In the genomic region with DNA sequence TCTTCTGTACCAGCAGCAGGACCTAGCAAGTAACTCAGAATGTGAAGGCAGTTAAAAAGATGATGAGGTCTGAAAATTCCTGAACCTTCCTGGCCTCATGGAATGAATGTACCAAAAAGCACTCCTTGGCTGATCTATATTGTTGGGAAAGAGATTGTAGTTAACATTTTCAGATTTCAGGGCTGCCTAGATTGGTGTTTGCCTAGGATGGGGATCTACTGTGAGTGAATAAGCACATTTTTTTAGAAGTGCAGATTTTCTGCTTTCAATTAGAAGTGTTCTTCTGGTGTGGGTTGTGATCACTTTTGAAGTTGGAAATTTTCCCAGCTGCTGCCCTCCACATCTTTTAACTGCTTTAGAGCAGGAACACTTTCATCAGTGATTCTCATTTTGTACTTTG, we compare ENCODE assay signal across 15 cellular contexts. TPM values are rescaled to one million over a fixed set of nuclear protein-coding genes. Genes with fewer than 3 reads are reported as not detected.
A peak's percentile ranks its signal among the peaks of the same experiment; 100 is the strongest.
DNase-seq lines count a peak whose midpoint lies in the region; ATAC-seq and TF ChIP-seq lines count a peak whose summit lies in the region.
"Had no signal": no experiment of that assay in that cellular context is flagged by ENCODE, and none has a peak within 500 bp of the region (broad histone marks: within the 10 kb centered on the region; RNA-seq: fewer than 3 reads in every experiment).

No MANE protein-coding gene starts in this region.

- H3K36me3 Mint-ChIP-seq in CD4-positive, alpha-beta T cell (ENCODE audit: low read depth): peaks cover 89% of the 10 kb centered on the region
- H3K36me3 Mint-ChIP-seq in chondrocyte (ENCODE audit: low read depth): peaks cover 7% of the 10 kb centered on the region
- H3K36me3 Mint-ChIP-seq in osteocyte (ENCODE audit: unreplicated experiment): peaks cover 40% of the 10 kb centered on the region

- peaks cover 22% of the 10 kb centered on the region for H3F3A ChIP-seq in MM.1S (ENCODE audit: insufficient read depth, low read length)

- H3K27me3 Mint-ChIP-seq in CD4-positive, alpha-beta T cell: no peaks in the 10 kb centered on the region
- H3K27me3 Mint-ChIP-seq in chondrocyte (ENCODE audit: low read depth): no peaks in the 10 kb centered on the region
- no peaks in the 10 kb centered on the region for H3K27me3 Mint-ChIP-seq in osteocyte (ENCODE audit: unreplicated experiment)

- intact Hi-C loops in CD4-positive, alpha-beta T cell (cut with DNase I, micrococcal nuclease): loop anchor here (10.0 kb wide), 2 partner anchors 630 to 1460 kb away; a partner anchor contains a TSS
- intact Hi-C loops in mucosa of descending colon (cut with DNase I, micrococcal nuclease): no loop called here

- ATAC-seq in CD4-positive, alpha-beta T cell (ENCODE audit: poor library complexity): no peak
- ATAC-seq in mucosa of descending colon: no peak
- ATAC-seq: left lung, sciatic nerve had no signal

- no peaks in the 10 kb centered on the region for H3K9me3 ChIP-seq in CD4-positive, alpha-beta T cell (ENCODE audit: control insufficient read depth, low read length)
- H3K9me3 ChIP-seq in MM.1S (replicated peaks; ENCODE audit: insufficient read depth, low read length) (no peaks in the 10 kb centered on the region), mucosa of descending colon (no peaks in the 10 kb centered on the region)
- H3K9me3 ChIP-seq: left lung had no signal

- H3K79me2 ChIP-seq in MM.1S (ENCODE audit: low read length): peaks cover 95% of the 10 kb centered on the region

- no peaks in the 10 kb centered on the region for H3K9me3 Mint-ChIP-seq in CD4-positive, alpha-beta T cell
- H3K9me3 Mint-ChIP-seq in chondrocyte (ENCODE audit: low read depth) (no peaks in the 10 kb centered on the region), osteocyte (ENCODE audit: unreplicated experiment) (no peaks in the 10 kb centered on the region)

- H2AFZ ChIP-seq in MM.1S (ENCODE audit: low read length): no peak overlapping the region

- H3K36me3 ChIP-seq in MM.1S (replicated peaks; ENCODE audit: insufficient read depth, low read length) (peaks cover 3% of the 10 kb centered on the region; the same call in 1 of the 2 replicates), mucosa of descending colon (ENCODE audit: low read depth) (no peaks in the 10 kb centered on the region)

- H4K20me1 ChIP-seq in MM.1S (ENCODE audit: insufficient read depth, low read length): peaks cover 36% of the 10 kb centered on the region

- H3K27me3 ChIP-seq in CD4-positive, alpha-beta T cell (ENCODE audit: control insufficient read depth, insufficient read depth, low read length): no peaks in the 10 kb centered on the region
- H3K27me3 ChIP-seq in MM.1S (replicated peaks; ENCODE audit: insufficient read depth, low read length): no peaks in the 10 kb centered on the region
- H3K27me3 ChIP-seq: left lung had no signal

- peaks cover 49% of the 10 kb centered on the region for H3K4me1 ChIP-seq in MM.1S (ENCODE audit: low read length)
- peaks cover 76% of the 10 kb centered on the region for H3K4me1 ChIP-seq in mucosa of descending colon (ENCODE audit: low read depth)

- POLR2A ChIA-PET in CD4-positive, alpha-beta T cell (lab: Charles Lee): no interaction called here

- peak overlapping the region; percentile 71 for H3K27ac Mint-ChIP-seq in CD4-positive, alpha-beta T cell
- H3K27ac Mint-ChIP-seq in chondrocyte (ENCODE audit: unreplicated experiment) (peak overlapping the region; percentile 41), osteocyte (ENCODE audit: unreplicated experiment) (peak overlapping the region; percentile 36)

- H3K9ac ChIP-seq in MM.1S (ENCODE audit: low read length): no peak overlapping the region

- 0 out of 2 replicates have a peak overlapping the region, but pooled peaks have one; percentile 20 for H3K4me2 ChIP-seq in MM.1S (ENCODE audit: low read depth, low read length)

- CTCF ChIA-PET in CD4-positive, alpha-beta T cell (lab: Charles Lee): no interaction called here

- DNase-seq in CD4-positive, alpha-beta T cell: no peak
- DNase-seq in MM.1S (no peak), chondrocyte (ENCODE audit: low spot score) (no peak), osteocyte (ENCODE audit: extremely low spot score, unreplicated experiment) (no peak), GF-D8 (lab: John Stamatoyannopoulos, UW) (no peak), Ammon's horn (ENCODE audit: low spot score) (no peak), SKM-1 (lab: John Stamatoyannopoulos, UW; ENCODE audit: unreplicated experiment) (no peak), mucosa of descending colon (no peak)
- DNase-seq: activated CD4-positive, alpha-beta T cell treated with anti-CD3 and anti-CD28 coated beads, Interleukin-2, amount 50 U/mL, for 4 hours; aorta; DND-41; KG1; left lung; SHP77 had no signal

- no peak overlapping the region for H3K4me3 ChIP-seq in MM.1S (ENCODE audit: low read length)
- H3K4me3 ChIP-seq in mucosa of descending colon: no peak overlapping the region
- H3K4me3 ChIP-seq: left lung had no signal

- H3K4me3 Mint-ChIP-seq in CD4-positive, alpha-beta T cell: peak overlapping the region; percentile 47
- H3K4me3 Mint-ChIP-seq in chondrocyte (ENCODE audit: unreplicated experiment): no peak overlapping the region
- peak overlapping the region; percentile 44 for H3K4me3 Mint-ChIP-seq in osteocyte (ENCODE audit: unreplicated experiment)

- H3K4me1 Mint-ChIP-seq in CD4-positive, alpha-beta T cell (ENCODE audit: low read depth): peaks cover 94% of the 10 kb centered on the region
- H3K4me1 Mint-ChIP-seq in chondrocyte (ENCODE audit: low read depth) (peaks cover 92% of the 10 kb centered on the region), osteocyte (ENCODE audit: unreplicated experiment) (peaks cover 87% of the 10 kb centered on the region)

- no peak overlapping the region for H3K27ac ChIP-seq in CD4-positive, alpha-beta T cell (ENCODE audit: low read depth, low read length)
- no peak overlapping the region for H3K27ac ChIP-seq in MM.1S (ENCODE audit: low read length)

- TF ChIP-seq CTCF in CD4-positive, alpha-beta T cell (IDR thresholded peaks at IDR 0.05): no peak
- TF ChIP-seq CTCF in MM.1S (IDR thresholded peaks at IDR 0.05; ENCODE audit: low read length): no peak
- no peak for TF ChIP-seq CTCF in chondrocyte (IDR thresholded peaks at IDR 0.05)
- no peak for TF ChIP-seq CTCF in osteocyte (IDR thresholded peaks at IDR 0.05)
- no peak for TF ChIP-seq CTCF in mucosa of descending colon (IDR thresholded peaks at IDR 0.05)

- H3K9me2 ChIP-seq in MM.1S (replicated peaks; ENCODE audit: insufficient read depth, low read length): no peaks in the 10 kb centered on the region

RNA-seq across cellular contexts. Expression of a gene that starts 6.2 kb away (rescaled TPM):
- 100 to 1,000 TPM; 324 TPM for total RNA-seq in CD4-positive, alpha-beta T cell
- total RNA-seq in chondrocyte: 15.9 to 23.1 TPM (median 16.6 TPM) in 3 replicates
- total RNA-seq in osteocyte: 55.1 and 58.5 TPM in 2 replicates
- total RNA-seq in mucosa of descending colon: 10 to 100 TPM; 22.7 to 64.4 (median 40.3) TPM

Comparison
In these comparisons a context has a peak if more than half of its experiments do, and no peak if none do; other contexts are left out.
1. intact Hi-C loops: an anchor here in CD4-positive, alpha-beta T cell (10.0 kb wide); none called in mucosa of descending colon.